Comparison of ENCODE assay signal across 29 cellular contexts in the genomic region with DNA sequence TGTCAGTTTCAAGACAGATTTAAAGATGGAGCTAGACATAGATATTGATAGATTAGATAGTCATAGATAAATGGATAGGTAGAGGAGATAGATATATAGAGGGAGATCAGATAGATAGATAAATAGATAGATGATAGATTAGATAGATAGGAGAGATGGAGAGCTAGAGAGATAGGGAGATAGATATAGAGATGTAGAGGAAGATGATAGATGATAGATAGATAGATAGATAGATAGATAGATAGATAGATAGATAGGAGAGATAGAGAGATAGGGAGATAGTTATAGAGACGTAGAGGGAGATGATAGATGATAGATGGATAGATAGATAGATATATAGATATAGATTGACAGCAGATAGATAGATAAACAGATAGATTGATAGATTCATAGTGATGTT.
"Had no signal": no experiment of that assay in that cellular context is flagged by ENCODE, and none has a peak within 500 bp of the region (broad histone marks: within the 10 kb centered on the region; RNA-seq: fewer than 3 reads in every experiment).

No MANE protein-coding gene starts in this region.

- H3K27ac ChIP-seq: stomach, suprapubic skin, testis, thoracic aorta, thyroid gland, tibial artery, tibial nerve, transverse colon, upper lobe of left lung, upper lobe of right lung, uterus, vagina had no signal

- DNase-seq: stimulated activated CD4-positive, alpha-beta T cell treated with anti-CD3 and anti-CD28 coated beads, Interleukin-2, amount 100 ng/mL, for 48 hours; stimulated activated CD4-positive, alpha-beta T cell treated with anti-CD3 and anti-CD28 coated beads, Interleukin-4, amount 100 ng/mL, for 1 hour; stimulated activated CD4-positive, alpha-beta T cell treated with anti-CD3 and anti-CD28 coated beads, Interleukin-4, amount 100 ng/mL, for 24 hours; stimulated activated CD4-positive, alpha-beta T cell treated with anti-CD3 and anti-CD28 coated beads, Interleukin-4, amount 100 ng/mL, for 4 hours; stimulated activated CD8-positive, alpha-beta memory T cell treated with anti-CD3 and anti-CD28 coated beads, Interleukin-4, amount 100 ng/mL, for 48 hours; stimulated activated naive B cell treated with anti-CD40 and anti-IgM and Interleukin-4, amounts not matched to agents 10 μg/mL and 1 μg/mL and 100 μg/mL, for 72 hours; stimulated activated naive CD4-positive, alpha-beta T cell; stimulated activated naive CD4-positive, alpha-beta T cell treated with Interleukin-2 at 50 U/mL for 16 hours; stimulated activated naive CD8-positive, alpha-beta T cell treated with anti-CD3 and anti-CD28 coated beads, Interleukin-15, amount 100 ng/mL, for 72 hours; stimulated activated naive CD8-positive, alpha-beta T cell treated with anti-CD3 and anti-CD28 coated beads, Interleukin-15, Interleukin-2, amounts not matched to agents 100 U/mL and 50 U/mL, for 24 hours; stomach; substantia nigra; testis; thyroid gland; tibial artery; transverse colon; trophoblast cell; upper lobe of left lung; upper lobe of right lung; uterus had no signal

- H3K4me1 ChIP-seq: stomach, suprapubic skin, testis, thyroid gland, tibial artery, tibial nerve, transverse colon, upper lobe of left lung, upper lobe of right lung, uterus, vagina had no signal

- H3K27ac Mint-ChIP-seq: stimulated activated effector memory CD8-positive, alpha-beta T cell treated with anti-CD3 and anti-CD28 coated beads, Interleukin-12 subunit alpha, Interleukin-12 subunit beta, amount 100 ng/mL, for 72 hours; stimulated activated memory B cell treated with anti-CD40 and anti-IgM and Interleukin-4, amounts not matched to agents 10 μg/mL and 1 μg/mL and 100 μg/mL, for 72 hours; stimulated activated naive B cell treated with anti-CD40 and anti-IgM and Interleukin-4, amounts not matched to agents 10 μg/mL and 1 μg/mL and 100 μg/mL, for 72 hours; stimulated activated naive CD8-positive, alpha-beta T cell treated with anti-CD3 and anti-CD28 coated beads, Interleukin-15, amount 100 ng/mL, for 72 hours; stimulated activated naive CD8-positive, alpha-beta T cell treated with anti-CD3 and anti-CD28 coated beads, Interleukin-15, Interleukin-2, amounts not matched to agents 100 ng/mL and 50 ng/mL, for 24 hours; type B pancreatic cell had no signal

- FAIRE-seq: urothelium cell line had no signal

- H3K36me3 ChIP-seq: stomach, suprapubic skin, thoracic aorta, thyroid gland, tibial artery, tibial nerve, transverse colon, upper lobe of left lung, upper lobe of right lung, uterus, vagina had no signal

- H3K27me3 Mint-ChIP-seq: stimulated activated memory B cell treated with anti-CD40 and anti-IgM and Interleukin-4, amounts not matched to agents 10 μg/mL and 1 μg/mL and 100 μg/mL, for 72 hours; stimulated activated naive B cell treated with anti-CD40 and anti-IgM and Interleukin-4, amounts not matched to agents 10 μg/mL and 1 μg/mL and 100 μg/mL, for 72 hours; stimulated activated naive CD8-positive, alpha-beta T cell treated with anti-CD3 and anti-CD28 coated beads, Interleukin-15, amount 100 ng/mL, for 72 hours; stimulated activated naive CD8-positive, alpha-beta T cell treated with anti-CD3 and anti-CD28 coated beads, Interleukin-15, Interleukin-2, amounts not matched to agents 100 ng/mL and 50 ng/mL, for 24 hours; type B pancreatic cell had no signal

- H3K36me3 Mint-ChIP-seq: stimulated activated effector memory CD8-positive, alpha-beta T cell treated with anti-CD3 and anti-CD28 coated beads, Interleukin-12 subunit alpha, Interleukin-12 subunit beta, amount 100 ng/mL, for 72 hours; stimulated activated memory B cell treated with anti-CD40 and anti-IgM and Interleukin-4, amounts not matched to agents 10 μg/mL and 1 μg/mL and 100 μg/mL, for 72 hours; stimulated activated naive B cell treated with anti-CD40 and anti-IgM and Interleukin-4, amounts not matched to agents 10 μg/mL and 1 μg/mL and 100 μg/mL, for 72 hours; type B pancreatic cell had no signal

- H3K4me3 ChIP-seq: stomach, suprapubic skin, testis, thoracic aorta, thyroid gland, tibial artery, tibial nerve, transverse colon, upper lobe of left lung, upper lobe of right lung, uterus, vagina had no signal

- H3K4me1 Mint-ChIP-seq: stimulated activated effector memory CD8-positive, alpha-beta T cell treated with anti-CD3 and anti-CD28 coated beads, Interleukin-12 subunit alpha, Interleukin-12 subunit beta, amount 100 ng/mL, for 72 hours; stimulated activated memory B cell treated with anti-CD40 and anti-IgM and Interleukin-4, amounts not matched to agents 10 μg/mL and 1 μg/mL and 100 μg/mL, for 72 hours; stimulated activated naive B cell treated with anti-CD40 and anti-IgM and Interleukin-4, amounts not matched to agents 10 μg/mL and 1 μg/mL and 100 μg/mL, for 72 hours; stimulated activated naive CD8-positive, alpha-beta T cell treated with anti-CD3 and anti-CD28 coated beads, Interleukin-15, amount 100 ng/mL, for 72 hours had no signal

- ATAC-seq: stimulated activated effector memory CD8-positive, alpha-beta T cell treated with anti-CD3 and anti-CD28 coated beads, Interleukin-12 subunit alpha, Interleukin-12 subunit beta, amount 100 ng/mL, for 72 hours; stimulated activated memory B cell treated with anti-CD40 and anti-IgM and Interleukin-4, amounts not matched to agents 10 μg/mL and 1 μg/mL and 100 μg/mL, for 72 hours; stimulated activated naive B cell treated with anti-CD40 and anti-IgM and Interleukin-4, amounts not matched to agents 10 μg/mL and 1 μg/mL and 100 μg/mL, for 72 hours; stimulated activated naive CD8-positive, alpha-beta T cell treated with anti-CD3 and anti-CD28 coated beads, Interleukin-15, amount 100 ng/mL, for 72 hours; stimulated activated naive CD8-positive, alpha-beta T cell treated with anti-CD3 and anti-CD28 coated beads, Interleukin-15, Interleukin-2, amounts not matched to agents 100 U/mL and 50 U/mL, for 24 hours; upper lobe of right lung had no signal

- H3K27me3 ChIP-seq: stomach, testis, thyroid gland, tibial artery, tibial nerve, transverse colon, upper lobe of left lung, upper lobe of right lung, uterus, vagina had no signal

- H3K4me3 Mint-ChIP-seq: stimulated activated effector memory CD8-positive, alpha-beta T cell treated with anti-CD3 and anti-CD28 coated beads, Interleukin-12 subunit alpha, Interleukin-12 subunit beta, amount 100 ng/mL, for 72 hours; stimulated activated memory B cell treated with anti-CD40 and anti-IgM and Interleukin-4, amounts not matched to agents 10 μg/mL and 1 μg/mL and 100 μg/mL, for 72 hours; stimulated activated naive B cell treated with anti-CD40 and anti-IgM and Interleukin-4, amounts not matched to agents 10 μg/mL and 1 μg/mL and 100 μg/mL, for 72 hours; stimulated activated naive CD8-positive, alpha-beta T cell treated with anti-CD3 and anti-CD28 coated beads, Interleukin-15, amount 100 ng/mL, for 72 hours; stimulated activated naive CD8-positive, alpha-beta T cell treated with anti-CD3 and anti-CD28 coated beads, Interleukin-15, Interleukin-2, amounts not matched to agents 100 ng/mL and 50 ng/mL, for 24 hours; type B pancreatic cell had no signal

- H3K9me3 Mint-ChIP-seq: type B pancreatic cell had no signal

- H3K9me3 ChIP-seq: suprapubic skin, testis, thoracic aorta, thyroid gland, tibial artery, tibial nerve, transverse colon, upper lobe of left lung, upper lobe of right lung, uterus, vagina had no signal
